ENCODE assay signal across 1 cellular context in the genomic region with DNA sequence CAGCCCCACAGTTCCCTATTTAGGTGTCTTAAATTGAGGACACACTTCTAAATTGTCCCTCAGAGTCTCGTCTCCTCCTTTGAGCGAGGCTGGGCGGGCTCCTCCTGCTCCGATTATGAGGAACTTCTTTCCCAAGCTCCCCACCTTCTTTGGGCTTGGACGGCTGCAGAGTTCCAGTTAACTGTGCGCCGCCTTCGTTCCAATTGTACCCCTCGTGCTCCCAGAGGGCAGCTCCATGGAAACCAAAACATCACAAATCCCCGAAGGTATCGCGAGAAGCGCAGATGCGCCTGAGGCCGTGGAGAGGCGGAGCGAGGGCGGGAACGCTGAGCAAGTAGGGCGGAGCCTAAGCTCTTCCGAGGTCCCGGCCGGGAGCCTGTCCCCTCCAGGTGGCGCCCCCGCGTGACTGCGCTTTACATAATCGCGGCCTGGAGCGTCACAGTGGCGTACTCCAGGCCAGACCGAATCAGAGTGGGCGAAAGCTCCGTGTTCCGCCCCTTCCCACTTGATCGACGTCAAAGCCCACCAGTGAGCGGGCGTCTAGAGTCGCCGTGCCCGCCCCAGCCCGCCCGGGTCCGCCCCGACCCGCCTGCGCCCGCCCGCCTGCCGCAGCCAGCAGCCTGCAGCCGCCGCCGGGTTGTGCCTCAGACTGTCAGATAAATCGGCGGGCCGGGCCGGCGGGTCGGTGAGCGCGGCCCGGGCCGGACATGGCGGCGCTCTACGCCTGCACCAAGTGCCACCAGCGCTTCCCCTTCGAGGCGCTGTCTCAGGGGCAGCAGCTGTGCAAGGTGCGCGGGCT.
A peak's percentile ranks its signal among the peaks of the same experiment; 100 is the strongest.
TF ChIP-seq lines count a peak whose summit lies in the region.

A gene (plus strand): TSS at position 588 of the 799 bp plus-strand sequence. CDS start 120 bp downstream, at position 708.

TF ChIP-seq in HepG2, 621 proteins besides CTCF, POLR2A, EP300 and RAD21 (continued from another document and continues in another):
- TF ChIP-seq TAF15 (IDR thresholded peaks at IDR 0.05; ENCODE audit: low read depth, low read length, poor library complexity, severe bottlenecking) (no peak), ATF1 (CRISPR knock-in tag; IDR thresholded peaks at IDR 0.05) (peak; percentile 94), ZBTB21 (CRISPR knock-in tag; IDR thresholded peaks at IDR 0.05) (peak; percentile 44; the same call in 1 of the 2 replicates), MEIS2 (CRISPR knock-in tag; IDR thresholded peaks at IDR 0.05) (peak; percentile 59; the same call in 1 of the 2 replicates), ZNF549 (CRISPR knock-in tag; IDR thresholded peaks at IDR 0.05) (peak; percentile 99), GATA4 (IDR thresholded peaks at IDR 0.05; ENCODE audit: borderline replicate concordance, low read depth) (peak; percentile 13; the same call in 1 of the 2 replicates), TARDBP (CRISPR knock-in tag; IDR thresholded peaks at IDR 0.05) (peak; percentile 76; the same call in 1 of the 2 replicates), ZNF292 (CRISPR knock-in tag; IDR thresholded peaks at IDR 0.05; ENCODE audit: borderline replicate concordance, low read depth) (no peak), ZNF766 (CRISPR knock-in tag; IDR thresholded peaks at IDR 0.05; ENCODE audit: borderline replicate concordance) (0 out of 2 replicates have a peak, but pooled peaks have one; percentile 14), ZNF777 (CRISPR knock-in tag; IDR thresholded peaks at IDR 0.05) (peak; percentile 68; the same call in 1 of the 2 replicates), MIXL1 (CRISPR knock-in tag; IDR thresholded peaks at IDR 0.05) (peak; percentile 54; the same call in 1 of the 2 replicates), ZNF552 (CRISPR knock-in tag; IDR thresholded peaks at IDR 0.05; ENCODE audit: borderline replicate concordance) (0 out of 2 replicates have a peak, but pooled peaks have one; percentile 54), GATAD1 (CRISPR knock-in tag; IDR thresholded peaks at IDR 0.05) (peak; percentile 77), ZNF468 (CRISPR knock-in tag; IDR thresholded peaks at IDR 0.05) (0 out of 2 replicates have a peak, but pooled peaks have one; percentile 48), ZNF235 (CRISPR knock-in tag; IDR thresholded peaks at IDR 0.05; ENCODE audit: borderline replicate concordance) (no peak; the same call in 1 of the 2 replicates), ZFP82 (CRISPR knock-in tag; IDR thresholded peaks at IDR 0.05; ENCODE audit: borderline replicate concordance) (0 out of 2 replicates have a peak, but pooled peaks have one; percentile 54), ZNF816 (CRISPR knock-in tag; IDR thresholded peaks at IDR 0.05; ENCODE audit: borderline replicate concordance) (no peak), REXO4 (CRISPR knock-in tag; IDR thresholded peaks at IDR 0.05; ENCODE audit: borderline replicate concordance) (no peak), ZSCAN29 (CRISPR knock-in tag; conservative IDR thresholded peaks at IDR 0.05) (peak; percentile 68; the same call in 1 of the 2 replicates), ZNF274 (CRISPR knock-in tag; IDR thresholded peaks at IDR 0.05) (peak; percentile 48), ZMAT3 (CRISPR knock-in tag; conservative IDR thresholded peaks at IDR 0.05) (0 out of 2 replicates have a peak, but pooled peaks have one; percentile 24)
- TF ChIP-seq, protein P1, sequence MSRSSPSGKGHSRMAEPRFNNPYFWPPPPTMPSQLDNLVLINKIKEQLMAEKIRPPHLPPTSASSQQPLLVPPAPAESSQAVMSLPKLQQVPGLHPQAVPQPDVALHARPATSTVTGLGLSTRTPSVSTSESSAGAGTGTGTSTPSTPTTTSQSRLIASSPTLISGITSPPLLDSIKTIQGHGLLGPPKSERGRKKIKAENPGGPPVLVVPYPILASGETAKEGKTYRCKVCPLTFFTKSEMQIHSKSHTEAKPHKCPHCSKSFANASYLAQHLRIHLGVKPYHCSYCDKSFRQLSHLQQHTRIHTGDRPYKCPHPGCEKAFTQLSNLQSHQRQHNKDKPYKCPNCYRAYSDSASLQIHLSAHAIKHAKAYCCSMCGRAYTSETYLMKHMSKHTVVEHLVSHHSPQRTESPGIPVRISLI (CRISPR knock-in tag; IDR thresholded peaks at IDR 0.05; ENCODE audit: borderline replicate concordance) = no peak
- TF ChIP-seq, protein P2, sequence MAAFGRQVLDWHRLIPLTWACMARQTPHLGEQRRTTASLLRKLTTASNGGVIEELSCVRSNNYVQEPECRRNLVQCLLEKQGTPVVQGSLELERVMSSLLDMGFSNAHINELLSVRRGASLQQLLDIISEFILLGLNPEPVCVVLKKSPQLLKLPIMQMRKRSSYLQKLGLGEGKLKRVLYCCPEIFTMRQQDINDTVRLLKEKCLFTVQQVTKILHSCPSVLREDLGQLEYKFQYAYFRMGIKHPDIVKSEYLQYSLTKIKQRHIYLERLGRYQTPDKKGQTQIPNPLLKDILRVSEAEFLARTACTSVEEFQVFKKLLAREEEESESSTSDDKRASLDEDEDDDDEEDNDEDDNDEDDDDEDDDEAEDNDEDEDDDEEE (CRISPR knock-in tag; IDR thresholded peaks at IDR 0.05) = no peak; the same call in 1 of the 2 replicates
- TF ChIP-seq, protein P3, sequence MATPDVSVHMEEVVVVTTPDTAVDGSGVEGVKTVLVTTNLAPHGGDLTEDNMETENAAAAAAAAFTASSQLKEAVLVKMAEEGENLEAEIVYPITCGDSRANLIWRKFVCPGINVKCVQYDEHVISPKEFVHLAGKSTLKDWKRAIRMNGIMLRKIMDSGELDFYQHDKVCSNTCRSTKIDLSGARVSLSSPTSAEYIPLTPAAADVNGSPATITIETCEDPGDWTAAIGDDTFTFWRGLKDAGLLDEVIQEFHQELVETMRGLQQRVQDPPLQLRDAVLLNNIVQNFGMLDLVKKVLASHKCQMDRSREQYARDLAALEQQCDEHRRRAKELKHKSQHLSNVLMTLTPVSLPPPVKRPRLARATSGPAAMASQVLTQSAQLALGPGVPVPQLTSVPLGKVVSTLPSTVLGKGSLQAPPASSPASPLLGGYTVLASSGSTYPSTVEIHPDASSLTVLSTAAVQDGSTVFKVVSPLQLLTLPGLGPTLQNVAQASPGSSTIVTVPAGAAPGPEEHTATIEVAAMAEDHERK (CRISPR knock-in tag; IDR thresholded peaks at IDR 0.05; ENCODE audit: low read depth) = 0 out of 2 replicates have a peak, but pooled peaks have one; percentile 51
- TF ChIP-seq, protein P4, sequence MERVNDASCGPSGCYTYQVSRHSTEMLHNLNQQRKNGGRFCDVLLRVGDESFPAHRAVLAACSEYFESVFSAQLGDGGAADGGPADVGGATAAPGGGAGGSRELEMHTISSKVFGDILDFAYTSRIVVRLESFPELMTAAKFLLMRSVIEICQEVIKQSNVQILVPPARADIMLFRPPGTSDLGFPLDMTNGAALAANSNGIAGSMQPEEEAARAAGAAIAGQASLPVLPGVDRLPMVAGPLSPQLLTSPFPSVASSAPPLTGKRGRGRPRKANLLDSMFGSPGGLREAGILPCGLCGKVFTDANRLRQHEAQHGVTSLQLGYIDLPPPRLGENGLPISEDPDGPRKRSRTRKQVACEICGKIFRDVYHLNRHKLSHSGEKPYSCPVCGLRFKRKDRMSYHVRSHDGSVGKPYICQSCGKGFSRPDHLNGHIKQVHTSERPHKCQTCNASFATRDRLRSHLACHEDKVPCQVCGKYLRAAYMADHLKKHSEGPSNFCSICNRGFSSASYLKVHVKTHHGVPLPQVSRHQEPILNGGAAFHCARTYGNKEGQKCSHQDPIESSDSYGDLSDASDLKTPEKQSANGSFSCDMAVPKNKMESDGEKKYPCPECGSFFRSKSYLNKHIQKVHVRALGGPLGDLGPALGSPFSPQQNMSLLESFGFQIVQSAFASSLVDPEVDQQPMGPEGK (CRISPR knock-in tag; IDR thresholded peaks at IDR 0.05) = peak; percentile 66
- TF ChIP-seq, protein P5, sequence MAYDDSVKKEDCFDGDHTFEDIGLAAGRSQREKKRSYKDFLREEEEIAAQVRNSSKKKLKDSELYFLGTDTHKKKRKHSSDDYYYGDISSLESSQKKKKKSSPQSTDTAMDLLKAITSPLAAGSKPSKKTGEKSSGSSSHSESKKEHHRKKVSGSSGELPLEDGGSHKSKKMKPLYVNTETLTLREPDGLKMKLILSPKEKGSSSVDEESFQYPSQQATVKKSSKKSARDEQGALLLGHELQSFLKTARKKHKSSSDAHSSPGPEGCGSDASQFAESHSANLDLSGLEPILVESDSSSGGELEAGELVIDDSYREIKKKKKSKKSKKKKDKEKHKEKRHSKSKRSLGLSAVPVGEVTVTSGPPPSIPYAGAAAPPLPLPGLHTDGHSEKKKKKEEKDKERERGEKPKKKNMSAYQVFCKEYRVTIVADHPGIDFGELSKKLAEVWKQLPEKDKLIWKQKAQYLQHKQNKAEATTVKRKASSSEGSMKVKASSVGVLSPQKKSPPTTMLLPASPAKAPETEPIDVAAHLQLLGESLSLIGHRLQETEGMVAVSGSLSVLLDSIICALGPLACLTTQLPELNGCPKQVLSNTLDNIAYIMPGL (CRISPR knock-in tag; IDR thresholded peaks at IDR 0.05; ENCODE audit: borderline replicate concordance in 1 of 2, low read depth in 1 of 2) = peak; percentile 62 to 72; a peak in 3 of 4 replicates
- TF ChIP-seq, protein P6, sequence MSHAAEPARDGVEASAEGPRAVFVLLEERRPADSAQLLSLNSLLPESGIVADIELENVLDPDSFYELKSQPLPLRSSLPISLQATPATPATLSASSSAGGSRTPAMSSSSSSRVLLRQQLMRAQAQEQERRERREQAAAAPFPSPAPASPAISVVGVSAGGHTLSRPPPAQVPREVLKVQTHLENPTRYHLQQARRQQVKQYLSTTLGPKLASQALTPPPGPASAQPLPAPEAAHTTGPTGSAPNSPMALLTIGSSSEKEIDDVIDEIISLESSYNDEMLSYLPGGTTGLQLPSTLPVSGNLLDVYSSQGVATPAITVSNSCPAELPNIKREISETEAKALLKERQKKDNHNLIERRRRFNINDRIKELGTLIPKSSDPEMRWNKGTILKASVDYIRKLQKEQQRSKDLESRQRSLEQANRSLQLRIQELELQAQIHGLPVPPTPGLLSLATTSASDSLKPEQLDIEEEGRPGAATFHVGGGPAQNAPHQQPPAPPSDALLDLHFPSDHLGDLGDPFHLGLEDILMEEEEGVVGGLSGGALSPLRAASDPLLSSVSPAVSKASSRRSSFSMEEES (CRISPR knock-in tag; IDR thresholded peaks at IDR 0.05) = peak; percentile 85
- TF ChIP-seq, protein P7, sequence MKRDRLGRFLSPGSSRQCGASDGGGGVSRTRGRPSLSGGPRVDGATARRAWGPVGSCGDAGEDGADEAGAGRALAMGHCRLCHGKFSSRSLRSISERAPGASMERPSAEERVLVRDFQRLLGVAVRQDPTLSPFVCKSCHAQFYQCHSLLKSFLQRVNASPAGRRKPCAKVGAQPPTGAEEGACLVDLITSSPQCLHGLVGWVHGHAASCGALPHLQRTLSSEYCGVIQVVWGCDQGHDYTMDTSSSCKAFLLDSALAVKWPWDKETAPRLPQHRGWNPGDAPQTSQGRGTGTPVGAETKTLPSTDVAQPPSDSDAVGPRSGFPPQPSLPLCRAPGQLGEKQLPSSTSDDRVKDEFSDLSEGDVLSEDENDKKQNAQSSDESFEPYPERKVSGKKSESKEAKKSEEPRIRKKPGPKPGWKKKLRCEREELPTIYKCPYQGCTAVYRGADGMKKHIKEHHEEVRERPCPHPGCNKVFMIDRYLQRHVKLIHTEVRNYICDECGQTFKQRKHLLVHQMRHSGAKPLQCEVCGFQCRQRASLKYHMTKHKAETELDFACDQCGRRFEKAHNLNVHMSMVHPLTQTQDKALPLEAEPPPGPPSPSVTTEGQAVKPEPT (CRISPR knock-in tag; IDR thresholded peaks at IDR 0.05; ENCODE audit: low read depth) = 0 out of 2 replicates have a peak, but pooled peaks have one; percentile 65
- TF ChIP-seq, protein P8, sequence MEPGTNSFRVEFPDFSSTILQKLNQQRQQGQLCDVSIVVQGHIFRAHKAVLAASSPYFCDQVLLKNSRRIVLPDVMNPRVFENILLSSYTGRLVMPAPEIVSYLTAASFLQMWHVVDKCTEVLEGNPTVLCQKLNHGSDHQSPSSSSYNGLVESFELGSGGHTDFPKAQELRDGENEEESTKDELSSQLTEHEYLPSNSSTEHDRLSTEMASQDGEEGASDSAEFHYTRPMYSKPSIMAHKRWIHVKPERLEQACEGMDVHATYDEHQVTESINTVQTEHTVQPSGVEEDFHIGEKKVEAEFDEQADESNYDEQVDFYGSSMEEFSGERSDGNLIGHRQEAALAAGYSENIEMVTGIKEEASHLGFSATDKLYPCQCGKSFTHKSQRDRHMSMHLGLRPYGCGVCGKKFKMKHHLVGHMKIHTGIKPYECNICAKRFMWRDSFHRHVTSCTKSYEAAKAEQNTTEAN (CRISPR knock-in tag; conservative IDR thresholded peaks at IDR 0.05) = peak; percentile 55; the same call in 1 of the 2 replicates
- TF ChIP-seq, protein P9, sequence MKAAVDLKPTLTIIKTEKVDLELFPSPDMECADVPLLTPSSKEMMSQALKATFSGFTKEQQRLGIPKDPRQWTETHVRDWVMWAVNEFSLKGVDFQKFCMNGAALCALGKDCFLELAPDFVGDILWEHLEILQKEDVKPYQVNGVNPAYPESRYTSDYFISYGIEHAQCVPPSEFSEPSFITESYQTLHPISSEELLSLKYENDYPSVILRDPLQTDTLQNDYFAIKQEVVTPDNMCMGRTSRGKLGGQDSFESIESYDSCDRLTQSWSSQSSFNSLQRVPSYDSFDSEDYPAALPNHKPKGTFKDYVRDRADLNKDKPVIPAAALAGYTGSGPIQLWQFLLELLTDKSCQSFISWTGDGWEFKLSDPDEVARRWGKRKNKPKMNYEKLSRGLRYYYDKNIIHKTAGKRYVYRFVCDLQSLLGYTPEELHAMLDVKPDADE (CRISPR knock-in tag; IDR thresholded peaks at IDR 0.05) = 0 out of 2 replicates have a peak, but pooled peaks have one; percentile 41
- TF ChIP-seq, protein P10, sequence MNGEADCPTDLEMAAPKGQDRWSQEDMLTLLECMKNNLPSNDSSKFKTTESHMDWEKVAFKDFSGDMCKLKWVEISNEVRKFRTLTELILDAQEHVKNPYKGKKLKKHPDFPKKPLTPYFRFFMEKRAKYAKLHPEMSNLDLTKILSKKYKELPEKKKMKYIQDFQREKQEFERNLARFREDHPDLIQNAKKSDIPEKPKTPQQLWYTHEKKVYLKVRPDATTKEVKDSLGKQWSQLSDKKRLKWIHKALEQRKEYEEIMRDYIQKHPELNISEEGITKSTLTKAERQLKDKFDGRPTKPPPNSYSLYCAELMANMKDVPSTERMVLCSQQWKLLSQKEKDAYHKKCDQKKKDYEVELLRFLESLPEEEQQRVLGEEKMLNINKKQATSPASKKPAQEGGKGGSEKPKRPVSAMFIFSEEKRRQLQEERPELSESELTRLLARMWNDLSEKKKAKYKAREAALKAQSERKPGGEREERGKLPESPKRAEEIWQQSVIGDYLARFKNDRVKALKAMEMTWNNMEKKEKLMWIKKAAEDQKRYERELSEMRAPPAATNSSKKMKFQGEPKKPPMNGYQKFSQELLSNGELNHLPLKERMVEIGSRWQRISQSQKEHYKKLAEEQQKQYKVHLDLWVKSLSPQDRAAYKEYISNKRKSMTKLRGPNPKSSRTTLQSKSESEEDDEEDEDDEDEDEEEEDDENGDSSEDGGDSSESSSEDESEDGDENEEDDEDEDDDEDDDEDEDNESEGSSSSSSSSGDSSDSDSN (CRISPR knock-in tag; IDR thresholded peaks at IDR 0.05) = no peak
- TF ChIP-seq, protein P11, sequence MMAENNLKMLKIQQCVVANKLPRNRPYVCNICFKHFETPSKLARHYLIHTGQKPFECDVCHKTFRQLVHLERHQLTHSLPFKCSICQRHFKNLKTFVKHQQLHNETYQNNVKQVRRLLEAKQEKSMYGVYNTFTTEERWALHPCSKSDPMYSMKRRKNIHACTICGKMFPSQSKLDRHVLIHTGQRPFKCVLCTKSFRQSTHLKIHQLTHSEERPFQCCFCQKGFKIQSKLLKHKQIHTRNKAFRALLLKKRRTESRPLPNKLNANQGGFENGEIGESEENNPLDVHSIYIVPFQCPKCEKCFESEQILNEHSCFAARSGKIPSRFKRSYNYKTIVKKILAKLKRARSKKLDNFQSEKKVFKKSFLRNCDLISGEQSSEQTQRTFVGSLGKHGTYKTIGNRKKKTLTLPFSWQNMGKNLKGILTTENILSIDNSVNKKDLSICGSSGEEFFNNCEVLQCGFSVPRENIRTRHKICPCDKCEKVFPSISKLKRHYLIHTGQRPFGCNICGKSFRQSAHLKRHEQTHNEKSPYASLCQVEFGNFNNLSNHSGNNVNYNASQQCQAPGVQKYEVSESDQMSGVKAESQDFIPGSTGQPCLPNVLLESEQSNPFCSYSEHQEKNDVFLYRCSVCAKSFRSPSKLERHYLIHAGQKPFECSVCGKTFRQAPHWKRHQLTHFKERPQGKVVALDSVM (CRISPR knock-in tag; IDR thresholded peaks at IDR 0.05) = 0 out of 2 replicates have a peak, but pooled peaks have one; percentile 30
